ENCODE assay signal across 12 cellular contexts in genomic region chr13:99311748-99312492, GRCh38. TPM values are rescaled to one million over a fixed set of nuclear protein-coding genes. Genes with fewer than 3 reads are reported as not detected.
DNase-seq lines count a peak whose midpoint lies in the region; ATAC-seq and TF ChIP-seq lines count a peak whose summit lies in the region.
"Had no signal": no experiment of that assay in that cellular context is flagged by ENCODE, and none has a peak within 500 bp of the region (broad histone marks: within the 10 kb centered on the region; RNA-seq: fewer than 3 reads in every experiment).

No MANE protein-coding gene starts in this region.

- H3K36me3 ChIP-seq in vagina = peaks cover 0 to 6% of the 10 kb centered on the region in 2 donors
- H3K36me3 ChIP-seq: BE2C had no signal

- TF ChIP-seq CTCF in fibroblast of villous mesenchyme (IDR thresholded peaks at IDR 0.05; ENCODE audit: insufficient read depth, low read depth, low read length) (no peak), vagina (IDR thresholded peaks at IDR 0.05) (no peak)

- no peaks in the 10 kb centered on the region for H3K9me3 Mint-ChIP-seq in activated CD8-positive, alpha-beta memory T cell treated with anti-CD3 and anti-CD28 coated beads, Interleukin-2, amount 10 ng/mL, durations not matched to agents 7 days and 5 days (ENCODE audit: low read depth)
- H3K9me3 Mint-ChIP-seq in activated CD4-positive, alpha-beta memory T cell treated with anti-CD3 and anti-CD28 coated beads for 36 hours = no peaks in the 10 kb centered on the region
- no peaks in the 10 kb centered on the region for H3K9me3 Mint-ChIP-seq in stimulated activated memory B cell treated with anti-CD40 and anti-IgM and Interleukin-4, amounts not matched to agents 10 μg/mL and 1 μg/mL and 100 μg/mL, for 72 hours

- no peaks in the 10 kb centered on the region for H3K27me3 ChIP-seq in vagina
- H3K27me3 ChIP-seq: BE2C had no signal

- H3K36me3 Mint-ChIP-seq in activated CD8-positive, alpha-beta memory T cell treated with anti-CD3 and anti-CD28 coated beads, Interleukin-2, amount 10 ng/mL, durations not matched to agents 7 days and 5 days = peaks cover 23% of the 10 kb centered on the region
- H3K36me3 Mint-ChIP-seq in activated CD4-positive, alpha-beta memory T cell treated with anti-CD3 and anti-CD28 coated beads for 36 hours = peaks cover 22% of the 10 kb centered on the region
- H3K36me3 Mint-ChIP-seq in stimulated activated memory B cell treated with anti-CD40 and anti-IgM and Interleukin-4, amounts not matched to agents 10 μg/mL and 1 μg/mL and 100 μg/mL, for 72 hours = peaks cover 42% of the 10 kb centered on the region

- no peaks in the 10 kb centered on the region for H3K27me3 Mint-ChIP-seq in activated CD8-positive, alpha-beta memory T cell treated with anti-CD3 and anti-CD28 coated beads, Interleukin-2, amount 10 ng/mL, durations not matched to agents 7 days and 5 days
- H3K27me3 Mint-ChIP-seq in activated CD4-positive, alpha-beta memory T cell treated with anti-CD3 and anti-CD28 coated beads for 36 hours = no peaks in the 10 kb centered on the region
- no peaks in the 10 kb centered on the region for H3K27me3 Mint-ChIP-seq in stimulated activated memory B cell treated with anti-CD40 and anti-IgM and Interleukin-4, amounts not matched to agents 10 μg/mL and 1 μg/mL and 100 μg/mL, for 72 hours

- no peak for DNase-seq in activated CD8-positive, alpha-beta memory T cell treated with anti-CD3 and anti-CD28 coated beads, Interleukin-2, amount 10 ng/mL, durations not matched to agents 7 days and 5 days
- DNase-seq in activated CD8-positive, alpha-beta memory T cell treated with anti-CD3 and anti-CD28 coated beads, Interleukin-2, amount 50 U/mL, for 48 hours = no peak
- DNase-seq in activated CD4-positive, alpha-beta memory T cell treated with anti-CD3 and anti-CD28 coated beads for 36 hours = no peak
- DNase-seq in fibroblast of villous mesenchyme (ENCODE audit: low read depth) = peak; percentile 73
- no peak for DNase-seq in vagina (ENCODE audit: extremely low spot score in 2 of 2)
- no peak for DNase-seq in NCI-H1417 treated with DMSO at 0.1 percent for 48 hours (lab: John Stamatoyannopoulos, UW)
- DNase-seq: BE2C; NK-92 treated with Interleukin-12 subunit alpha and Interleukin-12 subunit beta, amount 100 ng/mL, for 24 hours; stimulated activated CD4-positive, alpha-beta T cell treated with anti-CD3 and anti-CD28 coated beads, Interleukin-4, amount 100 ng/mL, for 24 hours; WERI-Rb-1 had no signal

- H3K9me3 ChIP-seq in vagina = no peaks in the 10 kb centered on the region
- H3K9me3 ChIP-seq: BE2C had no signal

- H3K4me3 ChIP-seq in fibroblast of villous mesenchyme (ENCODE audit: low read depth, low read length) (no peak overlapping the region), vagina (no peak overlapping the region)

- ATAC-seq in activated CD8-positive, alpha-beta memory T cell treated with anti-CD3 and anti-CD28 coated beads, Interleukin-2, amount 10 ng/mL, durations not matched to agents 7 days and 5 days = no peak
- ATAC-seq in stimulated activated memory B cell treated with anti-CD40 and anti-IgM and Interleukin-4, amounts not matched to agents 10 μg/mL and 1 μg/mL and 100 μg/mL, for 72 hours = no peak
- ATAC-seq in GM19351 (IDR thresholded peaks at IDR 0.05; ENCODE audit: unreplicated experiment) = no peak

- CTCF ChIA-PET in activated CD8-positive, alpha-beta memory T cell treated with anti-CD3 and anti-CD28 coated beads, Interleukin-2, amount 10 ng/mL, durations not matched to agents 7 days and 5 days (lab: Charles Lee) = interaction anchor here (1.0 to 1.3 kb wide), 6 partner anchors 8 to 136 kb away, joined by 3 to 4 read pairs (median 3); no protein-coding TSS in a partner anchor
- CTCF ChIA-PET in activated CD4-positive, alpha-beta memory T cell treated with anti-CD3 and anti-CD28 coated beads for 36 hours (lab: Charles Lee) = interaction anchor here (0.7 to 3.1 kb wide), 6 partner anchors 9 to 124 kb away, joined by 3 to 18 read pairs (median 5); no protein-coding TSS in a partner anchor

- no peak overlapping the region for H3K27ac ChIP-seq in vagina
- H3K27ac ChIP-seq: WERI-Rb-1 had no signal

- peaks cover 86% of the 10 kb centered on the region for H3K4me1 Mint-ChIP-seq in activated CD8-positive, alpha-beta memory T cell treated with anti-CD3 and anti-CD28 coated beads, Interleukin-2, amount 10 ng/mL, durations not matched to agents 7 days and 5 days
- peaks cover 91% of the 10 kb centered on the region for H3K4me1 Mint-ChIP-seq in activated CD4-positive, alpha-beta memory T cell treated with anti-CD3 and anti-CD28 coated beads for 36 hours (ENCODE audit: low read depth)
- peaks cover 74% of the 10 kb centered on the region for H3K4me1 Mint-ChIP-seq in stimulated activated memory B cell treated with anti-CD40 and anti-IgM and Interleukin-4, amounts not matched to agents 10 μg/mL and 1 μg/mL and 100 μg/mL, for 72 hours

- POLR2A ChIA-PET in activated CD4-positive, alpha-beta memory T cell treated with anti-CD3 and anti-CD28 coated beads for 36 hours (lab: Charles Lee) = interaction anchor here (1.0 to 5.7 kb wide), 10 partner anchors 8 to 111 kb away, joined by 4 to 72 read pairs (median 6); partner anchors contain the start of genes GPR183 and UBAC2

- H3K4me3 Mint-ChIP-seq in activated CD8-positive, alpha-beta memory T cell treated with anti-CD3 and anti-CD28 coated beads, Interleukin-2, amount 10 ng/mL, durations not matched to agents 7 days and 5 days = no peak overlapping the region
- H3K4me3 Mint-ChIP-seq in activated CD4-positive, alpha-beta memory T cell treated with anti-CD3 and anti-CD28 coated beads for 36 hours = peak overlapping the region; percentile 14
- no peak overlapping the region for H3K4me3 Mint-ChIP-seq in stimulated activated memory B cell treated with anti-CD40 and anti-IgM and Interleukin-4, amounts not matched to agents 10 μg/mL and 1 μg/mL and 100 μg/mL, for 72 hours

- no peak for TF ChIP-seq POLR2A in vagina (IDR thresholded peaks at IDR 0.05)

- peak overlapping the region; percentile 79 for H3K27ac Mint-ChIP-seq in activated CD8-positive, alpha-beta memory T cell treated with anti-CD3 and anti-CD28 coated beads, Interleukin-2, amount 10 ng/mL, durations not matched to agents 7 days and 5 days
- H3K27ac Mint-ChIP-seq in activated CD4-positive, alpha-beta memory T cell treated with anti-CD3 and anti-CD28 coated beads for 36 hours = peak overlapping the region; percentile 99
- peak overlapping the region; percentile 77 for H3K27ac Mint-ChIP-seq in stimulated activated memory B cell treated with anti-CD40 and anti-IgM and Interleukin-4, amounts not matched to agents 10 μg/mL and 1 μg/mL and 100 μg/mL, for 72 hours

- H3K4me1 ChIP-seq in vagina = peaks cover 39% of the 10 kb centered on the region
- H3K4me1 ChIP-seq: BE2C had no signal

- intact Hi-C loops in activated CD4-positive, alpha-beta memory T cell treated with anti-CD3 and anti-CD28 coated beads for 36 hours (cut with micrococcal nuclease) = loop anchor here (10.0 kb wide), 2 partner anchors 737 to 797 kb away; partner anchors contain the start of gene STK24
- intact Hi-C loops in vagina (cut with DNase I) = no loop called here

RNA-seq across cellular contexts. Expression of gene GPR183, which starts 4.7 kb away (rescaled TPM):
- 10 to 100 TPM; 15.3 to 19.5 TPM for total RNA-seq in activated CD8-positive, alpha-beta memory T cell treated with anti-CD3 and anti-CD28 coated beads, Interleukin-2, amount 10 ng/mL, durations not matched to agents 7 days and 5 days
- total RNA-seq in activated CD4-positive, alpha-beta memory T cell treated with anti-CD3 and anti-CD28 coated beads for 36 hours = 10 to 100 TPM; 46.4 to 47.1 TPM
- total RNA-seq in fibroblast of villous mesenchyme (0.86 and 4.5 TPM in 2 replicates), vagina (12.0 TPM)

RNA-seq across cellular contexts. Expression of gene GPR18, which starts 53.7 kb away (rescaled TPM):
- total RNA-seq in activated CD8-positive, alpha-beta memory T cell treated with anti-CD3 and anti-CD28 coated beads, Interleukin-2, amount 10 ng/mL, durations not matched to agents 7 days and 5 days = 10 to 100 TPM; 11.1 to 13.1 TPM
- total RNA-seq in activated CD4-positive, alpha-beta memory T cell treated with anti-CD3 and anti-CD28 coated beads for 36 hours = 1 to 10 TPM; 2.4 to 2.8 TPM
- total RNA-seq in fibroblast of villous mesenchyme = not detected in 2 replicates
- total RNA-seq in vagina = not detected
